Comparison of ENCODE assay signal across 12 cellular contexts in the genomic region with DNA sequence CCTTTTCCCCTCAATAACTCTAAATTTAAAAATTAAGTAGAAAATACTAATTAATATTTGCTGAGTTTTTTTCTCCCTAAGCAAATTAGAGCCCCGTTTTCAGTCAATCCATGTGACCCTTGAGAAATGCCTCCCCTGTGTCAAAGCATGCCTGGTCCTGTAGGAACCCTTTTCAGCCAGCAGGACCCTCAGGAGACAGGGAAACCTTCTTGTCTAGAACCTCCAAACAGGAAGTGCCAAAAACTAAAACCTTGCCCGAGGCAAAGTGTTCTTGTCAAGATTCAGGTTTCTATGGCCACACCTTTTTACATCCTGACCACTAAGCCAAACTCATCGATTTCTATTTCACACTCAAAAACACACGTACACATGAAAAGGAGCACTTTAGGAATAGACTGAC.
DNase-seq lines count a peak whose midpoint lies in the region; ATAC-seq and TF ChIP-seq lines count a peak whose summit lies in the region.
"Had no signal": no experiment of that assay in that cellular context is flagged by ENCODE, and none has a peak within 500 bp of the region (broad histone marks: within the 10 kb centered on the region; RNA-seq: fewer than 3 reads in every experiment).

No MANE protein-coding gene starts in this region.

- H3K27ac Mint-ChIP-seq in stimulated activated naive CD8-positive, alpha-beta T cell treated with anti-CD3 and anti-CD28 coated beads, Interleukin-15, amount 100 ng/mL, for 72 hours = peak overlapping the region in 1 of 2 donors; percentile 29
- H3K27ac Mint-ChIP-seq in endodermal cell = no peak overlapping the region
- H3K27ac Mint-ChIP-seq: stimulated activated naive CD8-positive, alpha-beta T cell treated with anti-CD3 and anti-CD28 coated beads, Interleukin-15, Interleukin-2, amounts not matched to agents 100 ng/mL and 50 ng/mL, for 24 hours had no signal

- no peak overlapping the region for H3K4me2 ChIP-seq in OCI-LY3 (ENCODE audit: low read length)

- peaks cover 48% of the 10 kb centered on the region for H3K4me1 Mint-ChIP-seq in stimulated activated naive CD8-positive, alpha-beta T cell treated with anti-CD3 and anti-CD28 coated beads, Interleukin-15, amount 100 ng/mL, for 72 hours
- peaks cover 11% of the 10 kb centered on the region for H3K4me1 Mint-ChIP-seq in endodermal cell

- ATAC-seq in stimulated activated naive CD8-positive, alpha-beta T cell treated with anti-CD3 and anti-CD28 coated beads, Interleukin-15, amount 100 ng/mL, for 72 hours = peak; percentile 73
- no peak for ATAC-seq in stimulated activated naive CD8-positive, alpha-beta T cell treated with anti-CD3 and anti-CD28 coated beads, Interleukin-15, Interleukin-2, amounts not matched to agents 100 U/mL and 50 U/mL, for 24 hours
- ATAC-seq: right lobe of liver had no signal

- DNase-seq in stimulated activated naive CD8-positive, alpha-beta T cell treated with anti-CD3 and anti-CD28 coated beads, Interleukin-15, amount 100 ng/mL, for 72 hours = peak in 1 of 2 donors; percentile 23
- no peak for DNase-seq in stimulated activated naive CD8-positive, alpha-beta T cell treated with anti-CD3 and anti-CD28 coated beads, Interleukin-15, Interleukin-2, amounts not matched to agents 100 U/mL and 50 U/mL, for 24 hours
- DNase-seq in endodermal cell (peak; percentile 59), NCI-H748 (lab: John Stamatoyannopoulos, UW; ENCODE audit: unreplicated experiment) (no peak), GM10266 (ENCODE audit: extremely low spot score) (no peak), dedifferentiated amniotic fluid mesenchymal stem cell (ENCODE audit: extremely low spot score) (no peak), cerebellum (ENCODE audit: low spot score) (no peak)
- DNase-seq: cortex of kidney, NCI-H446 treated with DMSO at 0.1 percent for 48 hours, right lobe of liver had no signal

- H3K27ac ChIP-seq in OCI-LY3 (ENCODE audit: low read length) = no peak overlapping the region
- no peak overlapping the region for H3K27ac ChIP-seq in endodermal cell (ENCODE audit: low read depth, low read length)
- H3K27ac ChIP-seq: right lobe of liver had no signal

- H3K36me3 Mint-ChIP-seq in endodermal cell (ENCODE audit: low read depth) = no peaks in the 10 kb centered on the region

- peak overlapping the region; percentile 49 to 51 for H3K4me3 Mint-ChIP-seq in stimulated activated naive CD8-positive, alpha-beta T cell treated with anti-CD3 and anti-CD28 coated beads, Interleukin-15, amount 100 ng/mL, for 72 hours
- no peak overlapping the region for H3K4me3 Mint-ChIP-seq in endodermal cell

- H4K20me1 ChIP-seq in OCI-LY3 (ENCODE audit: insufficient read depth, low read length) = no peaks in the 10 kb centered on the region

- H3K36me3 ChIP-seq in OCI-LY3 (replicated peaks; ENCODE audit: low read depth, low read length) = peaks cover 3% of the 10 kb centered on the region
- H3K36me3 ChIP-seq in endodermal cell (ENCODE audit: control insufficient read depth, insufficient read depth, low read length) = no peaks in the 10 kb centered on the region
- H3K36me3 ChIP-seq: right lobe of liver had no signal

- no peak for TF ChIP-seq CTCF in OCI-LY3 (IDR thresholded peaks at IDR 0.05; ENCODE audit: low read depth, low read length)
- peak; percentile 62 for TF ChIP-seq CTCF in endodermal cell (conservative IDR thresholded peaks at IDR 0.05)
- TF ChIP-seq CTCF in GM10266 (IDR thresholded peaks at IDR 0.05; ENCODE audit: control insufficient read depth, insufficient read depth, low read depth, missing control alignments) = no peak

- H3K4me1 ChIP-seq in OCI-LY3 (ENCODE audit: low read length) (peaks cover 28% of the 10 kb centered on the region), endodermal cell (ENCODE audit: control insufficient read depth, insufficient read depth, low read length) (no peaks in the 10 kb centered on the region)

- H3K27me3 ChIP-seq in OCI-LY3 (ENCODE audit: low read depth, low read length) (no peaks in the 10 kb centered on the region), endodermal cell (ENCODE audit: control insufficient read depth, insufficient read depth, low read length, poor library complexity, severe bottlenecking) (no peaks in the 10 kb centered on the region)
- H3K27me3 ChIP-seq: right lobe of liver had no signal

- no peaks in the 10 kb centered on the region for H3K27me3 Mint-ChIP-seq in stimulated activated naive CD8-positive, alpha-beta T cell treated with anti-CD3 and anti-CD28 coated beads, Interleukin-15, amount 100 ng/mL, for 72 hours
- H3K27me3 Mint-ChIP-seq in endodermal cell (ENCODE audit: insufficient read depth) = no peaks in the 10 kb centered on the region
- H3K27me3 Mint-ChIP-seq: stimulated activated naive CD8-positive, alpha-beta T cell treated with anti-CD3 and anti-CD28 coated beads, Interleukin-15, Interleukin-2, amounts not matched to agents 100 ng/mL and 50 ng/mL, for 24 hours had no signal

- H3K4me3 ChIP-seq in OCI-LY3 (ENCODE audit: low read length) = no peak overlapping the region
- no peak overlapping the region for H3K4me3 ChIP-seq in endodermal cell (ENCODE audit: low read length)
- H3K4me3 ChIP-seq: right lobe of liver had no signal

- H3K9me3 ChIP-seq in OCI-LY3 (ENCODE audit: insufficient read depth, low read length) (no peaks in the 10 kb centered on the region), endodermal cell (ENCODE audit: control insufficient read depth, low read length) (no peaks in the 10 kb centered on the region)
- H3K9me3 ChIP-seq: right lobe of liver had no signal

- H3K9ac ChIP-seq in OCI-LY3 (ENCODE audit: low read length) (no peak overlapping the region), endodermal cell (ENCODE audit: extremely low read depth, low read length, poor library complexity, severe bottlenecking) (no peak overlapping the region)

- no peaks in the 10 kb centered on the region for H3K9me3 Mint-ChIP-seq in stimulated activated naive CD8-positive, alpha-beta T cell treated with anti-CD3 and anti-CD28 coated beads, Interleukin-15, amount 100 ng/mL, for 72 hours
- H3K9me3 Mint-ChIP-seq in endodermal cell = no peaks in the 10 kb centered on the region
- H3K9me3 Mint-ChIP-seq: stimulated activated naive CD8-positive, alpha-beta T cell treated with anti-CD3 and anti-CD28 coated beads, Interleukin-15, Interleukin-2, amounts not matched to agents 100 ng/mL and 50 ng/mL, for 24 hours had no signal

- WGBS in endodermal cell (ENCODE audit: insufficient coverage in 1 of 2, insufficient read length in 1 of 2), 2 experiments = 81 to 100% methylated on average over 2 to 4 of the region's 4 CpGs

- 0 out of 2 replicates have a peak overlapping the region, but pooled peaks have one; percentile 46 for H2AFZ ChIP-seq in OCI-LY3 (ENCODE audit: low read depth, low read length)

- H3K79me2 ChIP-seq in OCI-LY3 (ENCODE audit: low read length) = no peaks in the 10 kb centered on the region
